Comparison of ENCODE assay signal across 29 cellular contexts in the genomic region with DNA sequence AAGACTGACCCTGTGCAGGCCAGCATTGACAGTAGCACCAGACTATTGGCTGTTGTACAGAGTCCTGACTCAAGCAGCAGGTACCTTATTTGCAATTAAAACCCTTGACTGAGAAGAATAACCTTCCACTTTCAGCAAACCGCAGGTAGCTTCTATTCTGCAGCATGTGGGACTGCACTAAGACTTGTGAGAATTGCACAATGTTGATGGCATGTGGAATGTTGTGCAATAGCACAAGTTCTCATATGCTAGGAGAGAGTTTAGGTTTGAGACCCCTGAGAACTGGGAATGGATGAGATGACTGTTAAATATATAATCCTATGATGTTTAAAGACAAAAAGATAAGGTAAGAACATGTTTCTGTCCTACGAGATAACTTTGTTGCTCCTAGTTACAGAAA.
DNase-seq lines count a peak whose midpoint lies in the region; ATAC-seq, FAIRE-seq and TF ChIP-seq lines count a peak whose summit lies in the region.
"Had no signal": no experiment of that assay in that cellular context is flagged by ENCODE, and none has a peak within 500 bp of the region (broad histone marks: within the 10 kb centered on the region; RNA-seq: fewer than 3 reads in every experiment).

No MANE protein-coding gene starts in this region.

- H4K20me1 ChIP-seq in astrocyte (ENCODE audit: insufficient read depth, low read length), result no peaks in the 10 kb centered on the region
- H4K20me1 ChIP-seq in hepatocyte (ENCODE audit: insufficient read depth, poor library complexity, severe bottlenecking), result no peaks in the 10 kb centered on the region

- 31% methylated on average over 2 of the region's 2 CpGs for WGBS in hepatocyte (ENCODE audit: low lambda C conversion rate, missing lambda C conversion rate)

- TF ChIP-seq CTCF in MCF 10A (IDR thresholded peaks at IDR 0.05; ENCODE audit: unreplicated experiment), result no peak
- no peak for TF ChIP-seq CTCF in breast epithelium (IDR thresholded peaks at IDR 0.05)
- TF ChIP-seq CTCF in astrocyte (IDR thresholded peaks at IDR 0.05; ENCODE audit: insufficient read depth, low read depth, low read length), result no peak
- no peak for TF ChIP-seq CTCF in hepatocyte (IDR thresholded peaks at IDR 0.05; ENCODE audit: poor library complexity)
- no peak for TF ChIP-seq CTCF in upper lobe of right lung (IDR thresholded peaks at IDR 0.05)

- no peaks in the 10 kb centered on the region for H3K4me1 Mint-ChIP-seq in MCF 10A (ENCODE audit: insufficient read depth, unreplicated experiment)
- peaks cover 45% of the 10 kb centered on the region for H3K4me1 Mint-ChIP-seq in astrocyte (ENCODE audit: low read depth, unreplicated experiment)
- no peaks in the 10 kb centered on the region for H3K4me1 Mint-ChIP-seq in T-helper 17 cell
- H3K4me1 Mint-ChIP-seq: activated CD4-positive, alpha-beta T cell treated with anti-CD3 and anti-CD28 coated beads, Interleukin-2, amount 10 ng/mL, durations not matched to agents 7 days and 5 days; activated CD8-positive, alpha-beta memory T cell treated with anti-CD3 and anti-CD28 coated beads, Interleukin-2, amount 10 ng/mL, durations not matched to agents 7 days and 5 days; CD8-positive, alpha-beta memory T cell; memory B cell had no signal

- no peak overlapping the region for H3K4me3 Mint-ChIP-seq in MCF 10A (ENCODE audit: unreplicated experiment)
- no peak overlapping the region for H3K4me3 Mint-ChIP-seq in astrocyte (ENCODE audit: unreplicated experiment)
- H3K4me3 Mint-ChIP-seq in T-helper 17 cell, result no peak overlapping the region
- H3K4me3 Mint-ChIP-seq: activated CD4-positive, alpha-beta T cell treated with anti-CD3 and anti-CD28 coated beads, Interleukin-2, amount 10 ng/mL, durations not matched to agents 7 days and 5 days; activated CD8-positive, alpha-beta memory T cell treated with anti-CD3 and anti-CD28 coated beads, Interleukin-2, amount 10 ng/mL, durations not matched to agents 7 days and 5 days; CD8-positive, alpha-beta memory T cell; dendritic cell treated with granulocyte-macrophage colony-stimulating factor and Interleukin-4, amounts not matched to agents 40 ng/mL and 50 ng/mL, for 4 days; memory B cell had no signal

- H3K79me2 ChIP-seq in astrocyte (ENCODE audit: insufficient read depth, low read length), result no peaks in the 10 kb centered on the region
- H3K79me2 ChIP-seq in hepatocyte, result no peaks in the 10 kb centered on the region

- peak; percentile 36 for DNase-seq in MCF 10A (ENCODE audit: unreplicated experiment)
- DNase-seq in breast epithelium (ENCODE audit: low spot score in 2 of 2), result no peak
- peak; percentile 61 for DNase-seq in astrocyte (ENCODE audit: low read depth)
- DNase-seq in hepatocyte (ENCODE audit: low spot score), result peak; percentile 46
- no peak for DNase-seq in upper lobe of right lung
- DNase-seq in occipital lobe (lab: John Stamatoyannopoulos, UW), result no peak
- no peak for DNase-seq in T-helper 17 cell
- DNase-seq: activated CD4-positive, alpha-beta T cell treated with anti-CD3 and anti-CD28 coated beads, Interleukin-2, amount 10 ng/mL, durations not matched to agents 7 days and 5 days; activated CD8-positive, alpha-beta memory T cell treated with anti-CD3 and anti-CD28 coated beads, Interleukin-2, amount 10 ng/mL, durations not matched to agents 7 days and 5 days; activated naive CD4-positive, alpha-beta T cell treated with anti-CD3 and anti-CD28 coated beads, Interleukin-2, amount 50 U/mL, for 16 hours; AML-193; anterior cingulate cortex; caudate nucleus; CD8-positive, alpha-beta memory T cell; DMS153; GDM1; HCEC 1CT; head of caudate nucleus; left cardiac atrium; NCI-H2171 treated with DMSO at 0.1 percent for 48 hours; NCI-H69 had no signal

- no peak overlapping the region for H3K9ac ChIP-seq in astrocyte (ENCODE audit: low read length)

- no TSS peak for BruUV-seq in MCF 10A (replicated peaks; lab: Mats Ljungman, UMichigan)

- no peak for TF ChIP-seq POLR2A in breast epithelium (IDR thresholded peaks at IDR 0.05)

- no peaks in the 10 kb centered on the region for H3K36me3 ChIP-seq in breast epithelium
- H3K36me3 ChIP-seq in astrocyte (ENCODE audit: insufficient read depth, low read length), result no peaks in the 10 kb centered on the region
- no peaks in the 10 kb centered on the region for H3K36me3 ChIP-seq in hepatocyte (replicated peaks; ENCODE audit: insufficient read depth, low read depth)
- H3K36me3 ChIP-seq in upper lobe of right lung, result no peaks in the 10 kb centered on the region
- H3K36me3 ChIP-seq: prostate gland had no signal

- H2AFZ ChIP-seq in astrocyte (ENCODE audit: low read depth, low read length), result no peak overlapping the region
- H2AFZ ChIP-seq in hepatocyte, result no peak overlapping the region

- no peaks in the 10 kb centered on the region for H3K9me2 ChIP-seq in hepatocyte (replicated peaks; ENCODE audit: insufficient read depth)

- CTCF ChIA-PET in MCF 10A (lab: Yijun Ruan, JAX), result interaction anchor here (0.9 kb wide), 2 partner anchors 20 to 138 kb away, joined by 3 read pairs; no protein-coding TSS in a partner anchor

- H3K27me3 Mint-ChIP-seq in MCF 10A (ENCODE audit: insufficient read depth, unreplicated experiment) (peaks cover 26% of the 10 kb centered on the region), astrocyte (ENCODE audit: low read depth, unreplicated experiment) (no peaks in the 10 kb centered on the region), T-helper 17 cell (no peaks in the 10 kb centered on the region)
- H3K27me3 Mint-ChIP-seq: activated CD4-positive, alpha-beta T cell treated with anti-CD3 and anti-CD28 coated beads, Interleukin-2, amount 10 ng/mL, durations not matched to agents 7 days and 5 days; activated CD8-positive, alpha-beta memory T cell treated with anti-CD3 and anti-CD28 coated beads, Interleukin-2, amount 10 ng/mL, durations not matched to agents 7 days and 5 days; CD8-positive, alpha-beta memory T cell; dendritic cell treated with granulocyte-macrophage colony-stimulating factor and Interleukin-4, amounts not matched to agents 40 ng/mL and 50 ng/mL, for 4 days; memory B cell had no signal

- H3K4me3 ChIP-seq in breast epithelium, result no peak overlapping the region
- no peak overlapping the region for H3K4me3 ChIP-seq in astrocyte (ENCODE audit: insufficient read depth, low read depth, low read length)
- H3K4me3 ChIP-seq in hepatocyte, result no peak overlapping the region
- no peak overlapping the region for H3K4me3 ChIP-seq in upper lobe of right lung
- H3K4me3 ChIP-seq: prostate gland, skin epidermis had no signal

- POLR2A ChIA-PET in MCF 10A (lab: Yijun Ruan, JAX), result interaction anchor here (0.5 kb wide), 1 partner anchor 11 kb away, joined by 3 read pairs; no protein-coding TSS in a partner anchor

- no peak for FAIRE-seq in astrocyte (lab: Jason Lieb, UNC)
- FAIRE-seq: GM18507 had no signal

- H3K4me2 ChIP-seq in astrocyte (ENCODE audit: low read length) (no peak overlapping the region), hepatocyte (no peak overlapping the region)

- intact Hi-C loops in MCF 10A (cut with micrococcal nuclease), result no loop called here
- intact Hi-C loops in breast epithelium (cut with DNase I; ENCODE audit: low total_unique reads), result no loop called here
- intact Hi-C loops in upper lobe of right lung (cut with DNase I), result no loop called here

- H3K36me3 Mint-ChIP-seq in MCF 10A (ENCODE audit: insufficient read depth, unreplicated experiment), result no peaks in the 10 kb centered on the region
- H3K36me3 Mint-ChIP-seq in astrocyte (ENCODE audit: low read depth, unreplicated experiment), result peaks cover 2% of the 10 kb centered on the region
- H3K36me3 Mint-ChIP-seq in T-helper 17 cell (ENCODE audit: low read depth), result no peaks in the 10 kb centered on the region
- H3K36me3 Mint-ChIP-seq: activated CD8-positive, alpha-beta memory T cell treated with anti-CD3 and anti-CD28 coated beads, Interleukin-2, amount 10 ng/mL, durations not matched to agents 7 days and 5 days; CD8-positive, alpha-beta memory T cell; memory B cell had no signal

- no peak overlapping the region for H3K27ac ChIP-seq in breast epithelium
- no peak overlapping the region for H3K27ac ChIP-seq in astrocyte (ENCODE audit: low read depth, low read length)
- peak overlapping the region; percentile 29 for H3K27ac ChIP-seq in hepatocyte
- no peak overlapping the region for H3K27ac ChIP-seq in upper lobe of right lung
- H3K27ac ChIP-seq: 22Rv1, HL-60, prostate gland, skin epidermis had no signal

- peak; percentile 46 for ATAC-seq in upper lobe of right lung
- no peak for ATAC-seq in GM21528 (IDR thresholded peaks at IDR 0.05; ENCODE audit: low FRiP score, unreplicated experiment)
- ATAC-seq in T-helper 17 cell, result no peak
- ATAC-seq: activated CD8-positive, alpha-beta memory T cell treated with anti-CD3 and anti-CD28 coated beads, Interleukin-2, amount 10 ng/mL, durations not matched to agents 7 days and 5 days; left cardiac atrium had no signal

- H3K4me1 ChIP-seq in breast epithelium (no peaks in the 10 kb centered on the region), astrocyte (ENCODE audit: insufficient read depth, low read length) (peaks cover 4% of the 10 kb centered on the region), hepatocyte (ENCODE audit: insufficient read depth) (peaks cover 19% of the 10 kb centered on the region), upper lobe of right lung (no peaks in the 10 kb centered on the region)
- H3K4me1 ChIP-seq: prostate gland had no signal

- H3K9me3 Mint-ChIP-seq in MCF 10A (ENCODE audit: unreplicated experiment) (no peaks in the 10 kb centered on the region), astrocyte (ENCODE audit: unreplicated experiment) (no peaks in the 10 kb centered on the region)
- H3K9me3 Mint-ChIP-seq: activated CD4-positive, alpha-beta T cell treated with anti-CD3 and anti-CD28 coated beads, Interleukin-2, amount 10 ng/mL, durations not matched to agents 7 days and 5 days had no signal

- H3K9me3 ChIP-seq in breast epithelium (no peaks in the 10 kb centered on the region), astrocyte (ENCODE audit: insufficient read depth, low read depth, low read length) (no peaks in the 10 kb centered on the region), hepatocyte (ENCODE audit: low read depth) (no peaks in the 10 kb centered on the region), upper lobe of right lung (no peaks in the 10 kb centered on the region), T-helper 17 cell (ENCODE audit: control insufficient read depth, low read length, poor library complexity, severe bottlenecking) (no peaks in the 10 kb centered on the region)
- H3K9me3 ChIP-seq: prostate gland had no signal

- no peak overlapping the region for H3K27ac Mint-ChIP-seq in MCF 10A (ENCODE audit: low read depth, unreplicated experiment)
- H3K27ac Mint-ChIP-seq in astrocyte (ENCODE audit: unreplicated experiment), result no peak overlapping the region
- no peak overlapping the region for H3K27ac Mint-ChIP-seq in T-helper 17 cell
- H3K27ac Mint-ChIP-seq: activated CD4-positive, alpha-beta T cell treated with anti-CD3 and anti-CD28 coated beads, Interleukin-2, amount 10 ng/mL, durations not matched to agents 7 days and 5 days; activated CD8-positive, alpha-beta memory T cell treated with anti-CD3 and anti-CD28 coated beads, Interleukin-2, amount 10 ng/mL, durations not matched to agents 7 days and 5 days; CD8-positive, alpha-beta memory T cell; dendritic cell treated with granulocyte-macrophage colony-stimulating factor and Interleukin-4, amounts not matched to agents 40 ng/mL and 50 ng/mL, for 4 days; memory B cell had no signal

- H3K27me3 ChIP-seq in breast epithelium, result no peaks in the 10 kb centered on the region
- H3K27me3 ChIP-seq in astrocyte (ENCODE audit: insufficient read depth, low read length), result no peaks in the 10 kb centered on the region
- no peaks in the 10 kb centered on the region for H3K27me3 ChIP-seq in hepatocyte
- H3K27me3 ChIP-seq in upper lobe of right lung, result no peaks in the 10 kb centered on the region

Comparison
In these comparisons a context has a peak if more than half of its experiments do, and no peak if none do; other contexts are left out.
1. DNase-seq: peak in MCF 10A (single experiment), astrocyte (single experiment) and hepatocyte (single experiment); none in breast epithelium (0 of 2), upper lobe of right lung (single experiment), occipital lobe (single experiment) and T-helper 17 cell (0 of 3).